ENCODE assay signal across 10 cellular contexts in genomic region chr12:112947314-112947713, GRCh38. TPM values are rescaled to one million over a fixed set of nuclear protein-coding genes. Genes with fewer than 3 reads are reported as not detected.
"Had no signal": no experiment of that assay in that cellular context is flagged by ENCODE, and none has a peak within 500 bp of the region (broad histone marks: within the 10 kb centered on the region; RNA-seq: fewer than 3 reads in every experiment).

No MANE protein-coding gene starts in this region.

- H3K9ac ChIP-seq: GM23248 had no signal

- H3K9me3 ChIP-seq: HAP-1 had no signal

- FAIRE-seq: H54 had no signal

- H3K4me2 ChIP-seq: GM23338 had no signal

- DNase-seq: GM23248, GOT3, H7, H9, HCEC 1CT, HFFc6 had no signal

- ATAC-seq: GM23338, HCT116 had no signal

- H3K27ac ChIP-seq: GM23248 had no signal

- H2AFZ ChIP-seq: GM23248, GM23338 had no signal

- H3K4me1 ChIP-seq: HAP-1 had no signal

- H3K4me3 ChIP-seq: GM23248, GM23338, HAP-1 had no signal

RNA-seq across cellular contexts. Expression of gene OAS2, which starts 31.0 kb away (rescaled TPM):
- total RNA-seq: GM23338, H7, H9 had no signal

RNA-seq across cellular contexts. Expression of gene OAS1, which starts 40.6 kb away (rescaled TPM):
- total RNA-seq: GM23248, GM23338, H9, HFFc6 had no signal
- polyA plus RNA-seq: GM23338 had no signal
